Comparison of ENCODE assay signal across 1 cellular context in the genomic region with DNA sequence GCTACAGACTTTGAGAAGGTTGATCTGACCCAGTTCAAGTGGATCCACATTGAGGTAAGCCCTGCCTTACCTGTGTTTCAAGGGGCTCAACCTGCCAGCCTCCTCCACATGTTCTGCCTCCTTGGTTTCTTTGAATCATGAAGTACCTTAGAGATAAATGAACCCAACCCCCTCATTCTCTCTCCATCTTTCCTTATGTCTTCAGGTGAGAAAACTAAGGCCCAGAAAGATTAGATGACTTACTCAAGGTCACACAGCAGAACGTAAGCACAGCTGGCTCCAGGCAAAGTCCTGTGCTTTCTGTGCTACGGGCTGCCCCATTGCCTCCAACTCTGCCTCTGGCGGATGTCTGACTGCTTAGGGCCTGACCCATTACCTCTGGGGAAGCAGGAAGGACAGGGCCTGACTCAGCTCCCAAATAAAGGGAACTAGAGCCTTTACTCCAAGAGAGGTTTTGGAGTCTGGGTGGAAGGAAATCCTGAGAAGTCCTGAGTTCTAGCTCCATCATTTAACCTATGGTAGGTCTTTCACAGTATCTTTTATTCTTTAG.
TF ChIP-seq lines count a peak whose summit lies in the region.

No MANE protein-coding gene starts in this region.

TF ChIP-seq in SK-N-SH treated with all-trans-retinoic acid at 6 μM for 48 hours, 23 proteins besides CTCF, POLR2A, EP300 and RAD21 (continued from another document):
- TF ChIP-seq, protein P1, sequence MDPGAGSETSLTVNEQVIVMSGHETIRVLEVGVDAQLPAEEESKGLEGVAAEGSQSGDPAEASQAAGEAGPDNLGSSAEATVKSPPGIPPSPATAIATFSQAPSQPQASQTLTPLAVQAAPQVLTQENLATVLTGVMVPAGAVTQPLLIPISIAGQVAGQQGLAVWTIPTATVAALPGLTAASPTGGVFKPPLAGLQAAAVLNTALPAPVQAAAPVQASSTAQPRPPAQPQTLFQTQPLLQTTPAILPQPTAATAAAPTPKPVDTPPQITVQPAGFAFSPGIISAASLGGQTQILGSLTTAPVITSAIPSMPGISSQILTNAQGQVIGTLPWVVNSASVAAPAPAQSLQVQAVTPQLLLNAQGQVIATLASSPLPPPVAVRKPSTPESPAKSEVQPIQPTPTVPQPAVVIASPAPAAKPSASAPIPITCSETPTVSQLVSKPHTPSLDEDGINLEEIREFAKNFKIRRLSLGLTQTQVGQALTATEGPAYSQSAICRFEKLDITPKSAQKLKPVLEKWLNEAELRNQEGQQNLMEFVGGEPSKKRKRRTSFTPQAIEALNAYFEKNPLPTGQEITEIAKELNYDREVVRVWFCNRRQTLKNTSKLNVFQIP (CRISPR knock-in tag; IDR thresholded peaks at IDR 0.05; ENCODE audit: borderline replicate concordance, low read depth), result no peak
- TF ChIP-seq CSDC2 (CRISPR knock-in tag; IDR thresholded peaks at IDR 0.05) (no peak), RARB (CRISPR knock-in tag; IDR thresholded peaks at IDR 0.05) (no peak)
TF ChIP-seq in SK-N-SH treated with all-trans-retinoic acid at 6 μM for 48 hours: peak in this region for 0.
